25 cellular contexts compared by ENCODE assay signal in genomic region chr21:44288251-44289110, GRCh38. TPM values are rescaled to one million over a fixed set of nuclear protein-coding genes. Genes with fewer than 3 reads are reported as not detected.
DNase-seq lines count a peak whose midpoint lies in the region; ATAC-seq, FAIRE-seq and TF ChIP-seq lines count a peak whose summit lies in the region.
"Had no signal": no experiment of that assay in that cellular context is flagged by ENCODE, and none has a peak within 500 bp of the region (broad histone marks: within the 10 kb centered on the region; RNA-seq: fewer than 3 reads in every experiment).

No MANE protein-coding gene starts in this region.

- no peaks in the 10 kb centered on the region for H3K36me3 ChIP-seq in neuronal stem cell (replicated peaks in 1 of 2; ENCODE audit: control insufficient read depth in 2 of 2, insufficient read depth in 2 of 2, low read length in 2 of 2)

- POLR2A ChIA-PET in activated B cell treated with CpG ODN at 0.5 μM for 24 hours (lab: Charles Lee) = no interaction called here
- POLR2A ChIA-PET in activated CD4-positive, alpha-beta memory T cell treated with anti-CD3 and anti-CD28 coated beads for 36 hours (lab: Charles Lee) = no interaction called here

- CTCF ChIA-PET in activated B cell treated with CpG ODN at 0.5 μM for 24 hours (lab: Charles Lee) = no interaction called here
- CTCF ChIA-PET in activated CD4-positive, alpha-beta memory T cell treated with anti-CD3 and anti-CD28 coated beads for 36 hours (lab: Charles Lee) = interaction anchor here (2.3 kb wide), 1 partner anchor 9 kb away, joined by 11 read pairs; no protein-coding TSS in a partner anchor

- H3K79me1 ChIP-seq in neuronal stem cell (ENCODE audit: low read depth, low read length) = no peaks in the 10 kb centered on the region

- H2BK15ac ChIP-seq in neuronal stem cell (ENCODE audit: low read length) = peak overlapping the region; percentile 65

- no peak overlapping the region for H4K91ac ChIP-seq in neuronal stem cell (ENCODE audit: low read depth, low read length, poor library complexity)

- peak overlapping the region; percentile 1 for H3K4ac ChIP-seq in neuronal stem cell (ENCODE audit: low read length)

- DNase-seq in right cardiac atrium (peak; percentile 8 to 52 (median 20)), left ventricle myocardium superior (no peak), activated B cell treated with CpG ODN at 0.5 μM for 24 hours (no peak), neuronal stem cell (ENCODE audit: low spot score) (no peak), urothelium cell line (ENCODE audit: low spot score) (no peak)
- no peak for DNase-seq in activated T-cell treated with anti-CD3 and anti-CD28 coated beads, Interleukin-2, amount 50 U/mL, for 48 hours
- DNase-seq in activated CD4-positive, alpha-beta memory T cell treated with anti-CD3 and anti-CD28 coated beads for 36 hours = no peak
- DNase-seq: ACHN; AML-193; CD4-positive, alpha-beta T cell; DMS153; DMS79; GDM1; KBM-7 had no signal

- no peaks in the 10 kb centered on the region for H3K27me3 ChIP-seq in right cardiac atrium (ENCODE audit: control insufficient read depth, insufficient read depth)
- peaks cover 2 to 65% (median 34%) of the 10 kb centered on the region in 3 experiments for H3K27me3 ChIP-seq in neuronal stem cell (ENCODE audit: control insufficient read depth in 3 of 3, insufficient read depth in 3 of 3, low read depth in 1 of 3, low read length in 3 of 3)

- H3K27ac ChIP-seq in right cardiac atrium (ENCODE audit: low read length) (no peak overlapping the region), neuronal stem cell (replicated peaks; ENCODE audit: low read length) (no peak overlapping the region)
- H3K27ac ChIP-seq: C4-2B, HL-60 had no signal

- peak overlapping the region; percentile 38 for H3K14ac ChIP-seq in neuronal stem cell (ENCODE audit: low read length)

- TF ChIP-seq CTCF in activated B cell treated with CpG ODN at 0.5 μM for 24 hours (IDR thresholded peaks at IDR 0.05) = no peak

- no peak overlapping the region for H4K8ac ChIP-seq in neuronal stem cell (ENCODE audit: low read depth, low read length)

- H3K4me2 ChIP-seq in neuronal stem cell (ENCODE audit: insufficient read depth, low read length, poor library complexity, severe bottlenecking) = no peak overlapping the region
- H3K4me2 ChIP-seq: GM23338 had no signal

- ATAC-seq in right cardiac atrium (no peak), left ventricle myocardium superior (no peak), activated B cell treated with CpG ODN at 0.5 μM for 24 hours (ENCODE audit: low read depth) (no peak), HG02798 (IDR thresholded peaks at IDR 0.05; ENCODE audit: poor library complexity, unreplicated experiment) (no peak)
- ATAC-seq: GM23338, HCT116 had no signal

- no peaks in the 10 kb centered on the region for H3K9me3 Mint-ChIP-seq in activated B cell treated with CpG ODN at 0.5 μM for 24 hours
- no peaks in the 10 kb centered on the region for H3K9me3 Mint-ChIP-seq in activated CD4-positive, alpha-beta memory T cell treated with anti-CD3 and anti-CD28 coated beads for 36 hours
- H3K9me3 Mint-ChIP-seq: CD4-positive, alpha-beta T cell; GM23338; IgD-negative memory B cell had no signal

- H2BK12ac ChIP-seq in neuronal stem cell (ENCODE audit: low read length) = peak overlapping the region; percentile 16

- no peak overlapping the region for H2AFZ ChIP-seq in neuronal stem cell (ENCODE audit: low read length)
- H2AFZ ChIP-seq: GM23338 had no signal

- H3K9ac ChIP-seq in neuronal stem cell (ENCODE audit: low read depth, low read length, poor library complexity) = no peak overlapping the region

- peaks cover 2% of the 10 kb centered on the region for H3K27me3 Mint-ChIP-seq in activated B cell treated with CpG ODN at 0.5 μM for 24 hours
- H3K27me3 Mint-ChIP-seq in activated CD4-positive, alpha-beta memory T cell treated with anti-CD3 and anti-CD28 coated beads for 36 hours = peaks cover 3% of the 10 kb centered on the region

- peak overlapping the region; percentile 60 for H2BK5ac ChIP-seq in neuronal stem cell (ENCODE audit: low read length)

- WGBS in right cardiac atrium = 88% methylated on average over 23 of the region's 23 CpGs
- WGBS in neuronal stem cell (ENCODE audit: extremely low coverage in 2 of 2, insufficient read length in 2 of 2, insufficient replicate concordance in 1 of 2), 2 donors = no CpG with 5 or more reads among the region's 23 CpGs

- peak; percentile 59 for FAIRE-seq in urothelium cell line (lab: Jason Lieb, UNC)
- FAIRE-seq: A204.1, H54 had no signal

- intact Hi-C loops in right cardiac atrium (cut with DNase I) (no loop called here), left ventricle myocardium superior (cut with micrococcal nuclease) (no loop called here), activated B cell treated with CpG ODN at 0.5 μM for 24 hours (cut with micrococcal nuclease) (no loop called here)
- intact Hi-C loops in activated CD4-positive, alpha-beta memory T cell treated with anti-CD3 and anti-CD28 coated beads for 36 hours (cut with micrococcal nuclease) = no loop called here

- H3K4me3 ChIP-seq in right cardiac atrium (ENCODE audit: low read length) (no peak overlapping the region), neuronal stem cell (ENCODE audit: low read length in 2 of 2) (no peak overlapping the region)
- H3K4me3 ChIP-seq: GM23338 had no signal

- H3K27ac Mint-ChIP-seq in activated B cell treated with CpG ODN at 0.5 μM for 24 hours = peak overlapping the region; percentile 12
- H3K27ac Mint-ChIP-seq in activated CD4-positive, alpha-beta memory T cell treated with anti-CD3 and anti-CD28 coated beads for 36 hours = no peak overlapping the region
- H3K27ac Mint-ChIP-seq: CD4-positive, alpha-beta T cell; GM23338 had no signal

- peak overlapping the region; percentile 94 for H2AK5ac ChIP-seq in neuronal stem cell (ENCODE audit: low read depth, low read length)

- H3K36me3 Mint-ChIP-seq in activated B cell treated with CpG ODN at 0.5 μM for 24 hours (ENCODE audit: low read depth) = no peaks in the 10 kb centered on the region
- no peaks in the 10 kb centered on the region for H3K36me3 Mint-ChIP-seq in activated CD4-positive, alpha-beta memory T cell treated with anti-CD3 and anti-CD28 coated beads for 36 hours
- H3K36me3 Mint-ChIP-seq: IgD-negative memory B cell had no signal

- H3K23ac ChIP-seq in neuronal stem cell (ENCODE audit: low read depth, low read length, poor library complexity) = peak overlapping the region; percentile 86

- H3K4me1 ChIP-seq in right cardiac atrium (ENCODE audit: control insufficient read depth, insufficient read depth, low read length) = no peaks in the 10 kb centered on the region
- peaks cover 4 to 14% of the 10 kb centered on the region in 2 donors for H3K4me1 ChIP-seq in neuronal stem cell (ENCODE audit: control insufficient read depth in 2 of 2, insufficient read depth in 1 of 2, low read depth in 1 of 2, low read length in 2 of 2)

- no peaks in the 10 kb centered on the region for H3K9me3 ChIP-seq in right cardiac atrium (ENCODE audit: control insufficient read depth, low read length)
- H3K9me3 ChIP-seq in neuronal stem cell (replicated peaks in 1 of 2; ENCODE audit: control insufficient read depth in 2 of 2, insufficient read depth in 1 of 2, low read depth in 1 of 2, low read length in 2 of 2) = no peaks in the 10 kb centered on the region

- no peak overlapping the region for H3K4me3 Mint-ChIP-seq in activated B cell treated with CpG ODN at 0.5 μM for 24 hours
- H3K4me3 Mint-ChIP-seq in activated CD4-positive, alpha-beta memory T cell treated with anti-CD3 and anti-CD28 coated beads for 36 hours = no peak overlapping the region
- H3K4me3 Mint-ChIP-seq: CD4-positive, alpha-beta T cell; GM23338; IgD-negative memory B cell had no signal

- peak overlapping the region; percentile 70 for H3K18ac ChIP-seq in neuronal stem cell (ENCODE audit: low read length)

- no peak overlapping the region for H2BK120ac ChIP-seq in neuronal stem cell (ENCODE audit: low read depth, low read length)

- H3K4me1 Mint-ChIP-seq in activated B cell treated with CpG ODN at 0.5 μM for 24 hours = peaks cover 16% of the 10 kb centered on the region
- H3K4me1 Mint-ChIP-seq in activated CD4-positive, alpha-beta memory T cell treated with anti-CD3 and anti-CD28 coated beads for 36 hours (ENCODE audit: low read depth) = no peaks in the 10 kb centered on the region

RNA-seq across cellular contexts. Expression of gene AIRE, which starts 2.8 kb away (rescaled TPM):
- total RNA-seq in right cardiac atrium (under 1 TPM in 3 of 4 donors, not detected in 1; 0.11 to 0.14 (median 0.14) TPM), left ventricle myocardium superior (not detected), activated B cell treated with CpG ODN at 0.5 μM for 24 hours (0.10 TPM in 1 of 2 replicates, not detected in the other)
- 0.05 TPM for polyA plus RNA-seq in right cardiac atrium
- not detected for polyA plus RNA-seq in neuronal stem cell (2013, experiment 1 of 2)
- polyA plus RNA-seq in neuronal stem cell (2013, experiment 2 of 2) = not detected
- total RNA-seq in activated CD4-positive, alpha-beta memory T cell treated with anti-CD3 and anti-CD28 coated beads for 36 hours = not detected
- total RNA-seq: Daoy, HT1080 had no signal
- polyA plus RNA-seq: GM23338 had no signal

RNA-seq across cellular contexts. Expression of gene PFKL, which starts 11.4 kb away (rescaled TPM):
- total RNA-seq in right cardiac atrium (10 to 100 TPM; 43.2 to 54.9 (median 49.6) TPM), left ventricle myocardium superior (46.1 TPM), activated B cell treated with CpG ODN at 0.5 μM for 24 hours (167 and 174 TPM in 2 replicates)
- polyA plus RNA-seq in right cardiac atrium = 42.8 TPM
- polyA plus RNA-seq in neuronal stem cell (2013, experiment 1 of 2) = 37.4 TPM
- 35.9 TPM for polyA plus RNA-seq in neuronal stem cell (2013, experiment 2 of 2)
- total RNA-seq in activated CD4-positive, alpha-beta memory T cell treated with anti-CD3 and anti-CD28 coated beads for 36 hours = 100 to 1,000 TPM; 197 to 210 TPM

RNA-seq across cellular contexts. Expression of gene DNMT3L, which starts 26.8 kb away (rescaled TPM):
- total RNA-seq in right cardiac atrium (not detected), left ventricle myocardium superior (not detected), activated B cell treated with CpG ODN at 0.5 μM for 24 hours (not detected in 2 replicates)
- not detected for polyA plus RNA-seq in right cardiac atrium
- polyA plus RNA-seq in neuronal stem cell (2013, experiment 1 of 2) = 0.04 TPM
- polyA plus RNA-seq in neuronal stem cell (2013, experiment 2 of 2) = not detected
- not detected for total RNA-seq in activated CD4-positive, alpha-beta memory T cell treated with anti-CD3 and anti-CD28 coated beads for 36 hours
- total RNA-seq: CD4-positive, alpha-beta T cell; Daoy; GM23338; HT1080 had no signal
- polyA plus RNA-seq: BJ, IgD-negative memory B cell had no signal

RNA-seq across cellular contexts. Expression of gene ICOSLG, which starts 47.7 kb away (rescaled TPM):
- total RNA-seq in right cardiac atrium (1 to 10 TPM in 2 of 4 donors, under 1 TPM in 2; 0.60 to 4.6 (median 1.7) TPM), left ventricle myocardium superior (4.4 TPM), activated B cell treated with CpG ODN at 0.5 μM for 24 hours (36.4 and 40.9 TPM in 2 replicates)
- polyA plus RNA-seq in right cardiac atrium = 0.57 TPM
- 0.49 TPM for polyA plus RNA-seq in neuronal stem cell (2013, experiment 1 of 2)
- 0.43 TPM for polyA plus RNA-seq in neuronal stem cell (2013, experiment 2 of 2)
- total RNA-seq in activated CD4-positive, alpha-beta memory T cell treated with anti-CD3 and anti-CD28 coated beads for 36 hours = 1 to 10 TPM; 2.4 to 2.5 TPM

RNA-seq across cellular contexts. Expression of gene CFAP410, which starts 50.7 kb away (rescaled TPM):
- 10 to 100 TPM; 13.2 to 19.8 (median 17.6) TPM for total RNA-seq in right cardiac atrium
- polyA plus RNA-seq in right cardiac atrium = 16.8 TPM
- 14.9 TPM for total RNA-seq in left ventricle myocardium superior
- total RNA-seq in activated B cell treated with CpG ODN at 0.5 μM for 24 hours = 50.6 and 62.3 TPM in 2 replicates
- 13.0 TPM for polyA plus RNA-seq in neuronal stem cell (2013, experiment 1 of 2)
- 12.0 TPM for polyA plus RNA-seq in neuronal stem cell (2013, experiment 2 of 2)
- total RNA-seq in activated CD4-positive, alpha-beta memory T cell treated with anti-CD3 and anti-CD28 coated beads for 36 hours = 10 to 100 TPM; 11.1 to 11.7 TPM

Comparison
In these comparisons a context has a peak if more than half of its experiments do, and no peak if none do; other contexts are left out.
1. DNase-seq: peak in right cardiac atrium (3 of 3); none in left ventricle myocardium superior (single experiment), activated B cell treated with CpG ODN at 0.5 μM for 24 hours (single experiment), neuronal stem cell (single experiment), urothelium cell line (single experiment), activated T-cell treated with anti-CD3 and anti-CD28 coated beads, Interleukin-2, amount 50 U/mL, for 48 hours (0 of 2) and activated CD4-positive, alpha-beta memory T cell treated with anti-CD3 and anti-CD28 coated beads for 36 hours (single experiment).